Comparison of ENCODE assay signal across 8 cellular contexts in genomic region chr6:36874443-36875249, GRCh38. TPM values are rescaled to one million over a fixed set of nuclear protein-coding genes. Genes with fewer than 3 reads are reported as not detected.
DNase-seq lines count a peak whose midpoint lies in the region; ATAC-seq and TF ChIP-seq lines count a peak whose summit lies in the region.

TSS of gene PPIL1 (minus strand) at chr6:36874803. CDS start at chr6:36874772, 31 bp downstream.

- ATAC-seq in GM23338 = peak; percentile 89

- H4K20me1 ChIP-seq in GM23338 (replicated peaks; ENCODE audit: insufficient read depth) = 0 out of 2 replicates have a peak, but pooled peaks cover 2% of the 10 kb centered on the region

- H3K36me3 Mint-ChIP-seq in GM23338 (ENCODE audit: low read depth) (peaks cover 26% of the 10 kb centered on the region), nephron (ENCODE audit: low read depth) (peaks cover 15% of the 10 kb centered on the region)
- H3K36me3 Mint-ChIP-seq in stimulated activated naive CD8-positive, alpha-beta T cell treated with anti-CD3 and anti-CD28 coated beads, Interleukin-15, Interleukin-2, amounts not matched to agents 100 ng/mL and 50 ng/mL, for 24 hours (ENCODE audit: low read depth) = peaks cover 40% of the 10 kb centered on the region

- H3K4me2 ChIP-seq in GM23338 = peak within 1 kb of the TSS; percentile 80

- TF ChIP-seq CTCF in GM23338 (conservative IDR thresholded peaks at IDR 0.05; ENCODE audit: low read depth in 2 of 2) (0 out of 4 replicates have a peak, but pooled peaks of 1 of the 2 experiments have one; percentile 10), fibroblast of the aortic adventitia (IDR thresholded peaks at IDR 0.05; ENCODE audit: insufficient read depth, low read length) (no peak), nephron (IDR thresholded peaks at IDR 0.05; ENCODE audit: unreplicated experiment in 3 of 3) (no peak)

- H3K4me1 ChIP-seq in GM23338 (ENCODE audit: insufficient read depth) = peaks cover 10% of the 10 kb centered on the region

- no peaks in the 10 kb centered on the region for H3K27me3 ChIP-seq in GM23338 (ENCODE audit: insufficient read depth)

- H3K4me3 Mint-ChIP-seq in GM23338 = peak within 1 kb of the TSS; percentile 96
- H3K4me3 Mint-ChIP-seq in nephron = peak within 1 kb of the TSS; percentile 93 to 96 (median 96)
- peak within 1 kb of the TSS; percentile 98 for H3K4me3 Mint-ChIP-seq in stimulated activated naive CD8-positive, alpha-beta T cell treated with anti-CD3 and anti-CD28 coated beads, Interleukin-15, Interleukin-2, amounts not matched to agents 100 ng/mL and 50 ng/mL, for 24 hours

- H3K4me1 Mint-ChIP-seq in GM23338 (peaks cover 11% of the 10 kb centered on the region), nephron (peaks cover 26% of the 10 kb centered on the region)
- peaks cover 47% of the 10 kb centered on the region for H3K4me1 Mint-ChIP-seq in stimulated activated naive CD8-positive, alpha-beta T cell treated with anti-CD3 and anti-CD28 coated beads, Interleukin-15, Interleukin-2, amounts not matched to agents 100 ng/mL and 50 ng/mL, for 24 hours (ENCODE audit: low read depth)

- no peaks in the 10 kb centered on the region for H3K9me2 ChIP-seq in GM23338 (ENCODE audit: insufficient read depth)

- peak within 1 kb of the TSS; percentile 62 for H3K4me3 ChIP-seq in GM23338
- H3K4me3 ChIP-seq in fibroblast of the aortic adventitia (ENCODE audit: low read depth, low read length) = peak within 1 kb of the TSS; percentile 99

- peak within 1 kb of the TSS; percentile 95 for H3K27ac ChIP-seq in GM23338 (ENCODE audit: low read depth)

- H3K27ac Mint-ChIP-seq in GM23338 = peak within 1 kb of the TSS; percentile 100
- H3K27ac Mint-ChIP-seq in nephron = peak within 1 kb of the TSS; percentile 99 to 100 (median 100)
- H3K27ac Mint-ChIP-seq in stimulated activated naive CD8-positive, alpha-beta T cell treated with anti-CD3 and anti-CD28 coated beads, Interleukin-15, Interleukin-2, amounts not matched to agents 100 ng/mL and 50 ng/mL, for 24 hours = peak within 1 kb of the TSS; percentile 99

- H3K9me3 Mint-ChIP-seq in GM23338 (no peaks in the 10 kb centered on the region; the same call in 2 of the 3 replicates), nephron (no peaks in the 10 kb centered on the region)
- H3K9me3 Mint-ChIP-seq in stimulated activated naive CD8-positive, alpha-beta T cell treated with anti-CD3 and anti-CD28 coated beads, Interleukin-15, Interleukin-2, amounts not matched to agents 100 ng/mL and 50 ng/mL, for 24 hours = no peaks in the 10 kb centered on the region

- H3K27me3 Mint-ChIP-seq in GM23338 (ENCODE audit: insufficient read depth, low read depth, poor library complexity) (no peaks in the 10 kb centered on the region), nephron (ENCODE audit: low read depth) (no peaks in the 10 kb centered on the region)
- peaks cover 14% of the 10 kb centered on the region for H3K27me3 Mint-ChIP-seq in stimulated activated naive CD8-positive, alpha-beta T cell treated with anti-CD3 and anti-CD28 coated beads, Interleukin-15, Interleukin-2, amounts not matched to agents 100 ng/mL and 50 ng/mL, for 24 hours

- no peaks in the 10 kb centered on the region for H3F3A ChIP-seq in GM23338 (replicated peaks; ENCODE audit: low read depth)

- H3K36me3 ChIP-seq in GM23338 (ENCODE audit: insufficient read depth) = peaks cover 13% of the 10 kb centered on the region; the same call in 1 of the 2 replicates

- peak within 1 kb of the TSS; percentile 30 for H2AFZ ChIP-seq in GM23338

- peaks cover 45% of the 10 kb centered on the region for H3K79me2 ChIP-seq in GM23338 (replicated peaks; ENCODE audit: insufficient read depth)

- DNase-seq in Daoy (ENCODE audit: low read depth) = peak; percentile 94
- peak; percentile 94 for DNase-seq in GM23338 (ENCODE audit: low spot score)
- peak; percentile 90 for DNase-seq in LoVo (ENCODE audit: low spot score)
- peak; percentile 90 to 92 for DNase-seq in SHP77 (lab: John Stamatoyannopoulos, UW)
- peak; percentile 79 for DNase-seq in activated effector memory CD4-positive, alpha-beta T cell treated with Interleukin-2 at 50 U/mL for 16 hours
- peak; percentile 94 for DNase-seq in fibroblast of the aortic adventitia (ENCODE audit: low read depth)

TF ChIP-seq in GM23338, 12 proteins besides CTCF, POLR2A, EP300 and RAD21:
- TF ChIP-seq CREB1 (CRISPR knock-in tag; IDR thresholded peaks at IDR 0.05; ENCODE audit: low read depth) (peak; percentile 20; the same call in 1 of the 2 replicates), EZH2phosphoT487 (IDR thresholded peaks at IDR 0.05; ENCODE audit: unreplicated experiment) (no peak), POLR2AphosphoS5 (IDR thresholded peaks at IDR 0.05; ENCODE audit: low read depth) (peak; percentile 7)
TF ChIP-seq in GM23338: peak in this region for 2.

RNA-seq across cellular contexts. Expression of gene PPIL1, which starts in this region (rescaled TPM):
- total RNA-seq in Daoy (2014; rRNA removed; shearing (Covaris generic)) = 88.3 and 108 TPM in 2 replicates
- total RNA-seq in GM23338 (2014; rRNA removed; shearing (Covaris generic)) = 79.4 and 82.9 TPM in 2 replicates
- polyA plus RNA-seq in GM23338 (2016; fragmentation: Nextera tagmentation; extraction: Ambion mirVana) = 53.1 and 57.3 TPM in 2 replicates
- total RNA-seq in fibroblast of the aortic adventitia (ENCODE audit: low replicate concordance) = 11.4 and 36.9 TPM in 2 replicates

Comparison
In these comparisons a context has a peak if more than half of its experiments do, and no peak if none do; other contexts are left out.
1. Peak in every context shown above with its lines: DNase-seq, ATAC-seq, H3K4me3 ChIP-seq and H3K27ac ChIP-seq.